8 cellular contexts compared by ENCODE assay signal in genomic region chr4:47913858-47914218, GRCh38. TPM values are rescaled to one million over a fixed set of nuclear protein-coding genes. Genes with fewer than 3 reads are reported as not detected.
DNase-seq lines count a peak whose midpoint lies in the region; ATAC-seq, FAIRE-seq and TF ChIP-seq lines count a peak whose summit lies in the region.

No MANE protein-coding gene starts in this region.

- TF ChIP-seq CTCF in BE2C (IDR thresholded peaks at IDR 0.05; ENCODE audit: low read depth, low read length) (no peak), astrocyte of the spinal cord (IDR thresholded peaks at IDR 0.05; ENCODE audit: low read depth, low read length) (no peak)

- H3K36me3 ChIP-seq in BE2C (peaks cover 12% of the 10 kb centered on the region), iPS-20b (ENCODE audit: insufficient read depth, low read depth, low read length) (peaks cover 30% of the 10 kb centered on the region)

- H3K9ac ChIP-seq in iPS-20b (ENCODE audit: low read depth, low read length): peak overlapping the region; percentile 86

- DNase-seq in BE2C (peak; percentile 36), GM19239 (ENCODE audit: insufficient read length, low spot score) (peak; percentile 2), T-helper 1 cell (peak in 4 of 5 donors; percentile 14 to 23 (median 18)), astrocyte of the spinal cord (ENCODE audit: low read depth, low spot score) (peak; percentile 14), RCC 7860 (ENCODE audit: low spot score) (no peak)
- DNase-seq in stimulated activated CD4-positive, alpha-beta T cell treated with anti-CD3 and anti-CD28 coated beads, Interleukin-12 subunit alpha, Interleukin-12 subunit beta, amount 100 ng/mL, for 24 hours (ENCODE audit: low read depth in 2 of 2): peak; percentile 14 to 17

- H3K4me1 ChIP-seq in BE2C: no peaks in the 10 kb centered on the region
- H3K4me1 ChIP-seq in iPS-20b (ENCODE audit: insufficient read depth, low read length): peaks cover 7% of the 10 kb centered on the region; the same call in 1 of the 2 replicates

- H3K9me3 ChIP-seq in BE2C: 0 out of 2 replicates have a peak, but pooled peaks cover 3% of the 10 kb centered on the region
- H3K9me3 ChIP-seq in iPS-20b (ENCODE audit: insufficient read depth, low read depth, low read length): no peaks in the 10 kb centered on the region

- FAIRE-seq in GM19239 (lab: Jason Lieb, UNC): no peak
- no peak for FAIRE-seq in RCC 7860 (lab: Jason Lieb, UNC)

- H3K4me3 ChIP-seq in BE2C (ENCODE audit: low read depth, low read length) (peak overlapping the region; percentile 87), astrocyte of the spinal cord (ENCODE audit: low read depth, low read length) (peak overlapping the region; percentile 73), iPS-20b (ENCODE audit: low read length) (peak overlapping the region; percentile 85)

- H3K27ac ChIP-seq in iPS-20b (ENCODE audit: low read length): peak overlapping the region; percentile 30

- in situ Hi-C loops in astrocyte of the spinal cord (cut with HindIII; ENCODE audit: low sequenced_read_pairs): no loop called here

- H3K27me3 ChIP-seq in BE2C (no peaks in the 10 kb centered on the region), iPS-20b (ENCODE audit: insufficient read depth, low read length) (0 out of 2 replicates have a peak, but pooled peaks cover 8% of the 10 kb centered on the region)

- peak; percentile 23 for ATAC-seq in HG03280 (IDR thresholded peaks at IDR 0.05; ENCODE audit: unreplicated experiment)

RNA-seq across cellular contexts. Expression of gene NFXL1, which starts 0.5 kb away (rescaled TPM):
- polyA plus RNA-seq in BE2C (2012; ENCODE audit: insufficient read depth, insufficient read length, low read depth): 7.9 TPM
